12 cellular contexts compared by ENCODE assay signal in genomic region chr7:73885975-73886798, GRCh38. TPM values are rescaled to one million over a fixed set of nuclear protein-coding genes. Genes with fewer than 3 reads are reported as not detected.
A peak's percentile ranks its signal among the peaks of the same experiment; 100 is the strongest.
DNase-seq lines count a peak whose midpoint lies in the region; ATAC-seq and TF ChIP-seq lines count a peak whose summit lies in the region.
"Had no signal": no experiment of that assay in that cellular context is flagged by ENCODE, and none has a peak within 500 bp of the region (broad histone marks: within the 10 kb centered on the region; RNA-seq: fewer than 3 reads in every experiment).

No MANE protein-coding gene starts in this region.

- intact Hi-C loops in breast epithelium (cut with DNase I; ENCODE audit: low total_unique reads) (no loop called here), MCF 10A (cut with micrococcal nuclease) (no loop called here)

- H3K27me3 Mint-ChIP-seq in MCF 10A (ENCODE audit: insufficient read depth, unreplicated experiment) (no peaks in the 10 kb centered on the region), neural crest cell (ENCODE audit: low read depth) (no peaks in the 10 kb centered on the region)
- H3K27me3 Mint-ChIP-seq in effector memory CD8-positive, alpha-beta T cell = peaks cover 18 to 49% of the 10 kb centered on the region in 2 donors

- H3K27me3 ChIP-seq in breast epithelium (no peaks in the 10 kb centered on the region), gastroesophageal sphincter (no peaks in the 10 kb centered on the region)

- no peaks in the 10 kb centered on the region for H3K36me3 ChIP-seq in breast epithelium
- H3K36me3 ChIP-seq in gastroesophageal sphincter = no peaks in the 10 kb centered on the region

- H3K4me1 Mint-ChIP-seq in MCF 10A (ENCODE audit: insufficient read depth, unreplicated experiment) (no peaks in the 10 kb centered on the region), neural crest cell (peaks cover 13% of the 10 kb centered on the region)
- no peaks in the 10 kb centered on the region for H3K4me1 Mint-ChIP-seq in effector memory CD8-positive, alpha-beta T cell (ENCODE audit: low read depth in 2 of 2)
- H3K4me1 Mint-ChIP-seq: activated naive CD4-positive, alpha-beta T cell treated with anti-CD3 and anti-CD28 coated beads, Interleukin-2, amount 50 U/mL, for 24 hours; immature natural killer cell had no signal

- H3K36me3 Mint-ChIP-seq in MCF 10A (ENCODE audit: insufficient read depth, unreplicated experiment) (no peaks in the 10 kb centered on the region), neural crest cell (ENCODE audit: low read depth) (no peaks in the 10 kb centered on the region)
- H3K36me3 Mint-ChIP-seq in effector memory CD8-positive, alpha-beta T cell (ENCODE audit: insufficient read depth) = peaks cover 5% of the 10 kb centered on the region
- H3K36me3 Mint-ChIP-seq: activated naive CD4-positive, alpha-beta T cell treated with anti-CD3 and anti-CD28 coated beads, Interleukin-2, amount 50 U/mL, for 24 hours; immature natural killer cell had no signal

- CTCF ChIA-PET in MCF 10A (lab: Yijun Ruan, JAX) = interaction anchor here (0.6 to 1.2 kb wide), 4 partner anchors 23 to 279 kb away, joined by 3 read pairs; no protein-coding TSS in a partner anchor

- POLR2A ChIA-PET in MCF 10A (lab: Yijun Ruan, JAX) = interaction anchor here (0.7 kb wide), 1 partner anchor 20 kb away, joined by 3 read pairs; no protein-coding TSS in a partner anchor

- H3K9me3 ChIP-seq in breast epithelium (no peaks in the 10 kb centered on the region), gastroesophageal sphincter (no peaks in the 10 kb centered on the region)

- TF ChIP-seq CTCF in breast epithelium (IDR thresholded peaks at IDR 0.05) = no peak
- TF ChIP-seq CTCF in MCF 10A (IDR thresholded peaks at IDR 0.05; ENCODE audit: unreplicated experiment) = no peak
- TF ChIP-seq CTCF in gastroesophageal sphincter (IDR thresholded peaks at IDR 0.05) = no peak
- no peak for TF ChIP-seq CTCF in neural crest cell (conservative IDR thresholded peaks at IDR 0.05)

- no peak for TF ChIP-seq EP300 in gastroesophageal sphincter (IDR thresholded peaks at IDR 0.05)

- H3K9me3 Mint-ChIP-seq in MCF 10A (ENCODE audit: unreplicated experiment) (no peaks in the 10 kb centered on the region), neural crest cell (no peaks in the 10 kb centered on the region)
- no peaks in the 10 kb centered on the region for H3K9me3 Mint-ChIP-seq in effector memory CD8-positive, alpha-beta T cell
- H3K9me3 Mint-ChIP-seq: activated naive CD4-positive, alpha-beta T cell treated with anti-CD3 and anti-CD28 coated beads, Interleukin-2, amount 50 U/mL, for 24 hours; immature natural killer cell had no signal

- 50 to 61% methylated on average over 5 to 6 of the region's 25 CpGs for WGBS in gastroesophageal sphincter (ENCODE audit: low coverage in 1 of 2), 2 donors

- H3K27ac Mint-ChIP-seq in MCF 10A (ENCODE audit: low read depth, unreplicated experiment) (no peak overlapping the region), neural crest cell (ENCODE audit: unreplicated experiment) (peak overlapping the region; percentile 57)
- no peak overlapping the region for H3K27ac Mint-ChIP-seq in effector memory CD8-positive, alpha-beta T cell
- H3K27ac Mint-ChIP-seq: activated naive CD4-positive, alpha-beta T cell treated with anti-CD3 and anti-CD28 coated beads, Interleukin-2, amount 50 U/mL, for 24 hours; immature natural killer cell had no signal

- TF ChIP-seq POLR2A in breast epithelium (IDR thresholded peaks at IDR 0.05) (no peak), gastroesophageal sphincter (IDR thresholded peaks at IDR 0.05) (peak in 1 of 2 donors; percentile 6)

- peaks cover 13% of the 10 kb centered on the region in 2 donors for H3K4me1 ChIP-seq in breast epithelium
- H3K4me1 ChIP-seq in gastroesophageal sphincter = peaks cover 0 to 40% (median 21%) of the 10 kb centered on the region in 3 donors

- H3K4me3 Mint-ChIP-seq in MCF 10A (ENCODE audit: unreplicated experiment) (no peak overlapping the region), neural crest cell (no peak overlapping the region)
- H3K4me3 Mint-ChIP-seq in effector memory CD8-positive, alpha-beta T cell = no peak overlapping the region
- H3K4me3 Mint-ChIP-seq: activated naive CD4-positive, alpha-beta T cell treated with anti-CD3 and anti-CD28 coated beads, Interleukin-2, amount 50 U/mL, for 24 hours; immature natural killer cell had no signal

- H3K27ac ChIP-seq in breast epithelium (peak overlapping the region; percentile 82 to 91), gastroesophageal sphincter (peak overlapping the region; percentile 5 to 86 (median 84))
- H3K27ac ChIP-seq: 22Rv1 had no signal

- DNase-seq in breast epithelium (ENCODE audit: low spot score in 2 of 2) (peak in 1 of 2 donors; percentile 70), MCF 10A (ENCODE audit: unreplicated experiment) (no peak), neural crest cell (ENCODE audit: low read depth, low spot score) (no peak), DMS53 treated with DMSO at 0.1 percent for 48 hours (lab: John Stamatoyannopoulos, UW; ENCODE audit: unreplicated experiment) (no peak), mesenteric fat pad (ENCODE audit: low spot score) (no peak)
- DNase-seq in NK-92 treated with Interleukin-12 subunit alpha and Interleukin-12 subunit beta, amount 100 ng/mL, for 24 hours (lab: John Stamatoyannopoulos, UW) = no peak
- DNase-seq in effector memory CD8-positive, alpha-beta T cell = no peak
- DNase-seq: immature natural killer cell had no signal

- ATAC-seq in gastroesophageal sphincter = peak; percentile 88
- ATAC-seq in effector memory CD8-positive, alpha-beta T cell (replicated peaks) = no peak

- H3K4me3 ChIP-seq in breast epithelium = peak overlapping the region in 1 of 3 donors; percentile 51
- H3K4me3 ChIP-seq in gastroesophageal sphincter = peak overlapping the region in 1 of 2 donors; percentile 16

- BruUV-seq in MCF 10A (replicated peaks; lab: Mats Ljungman, UMichigan) = no TSS peak

RNA-seq across cellular contexts. Expression of gene TMEM270, which starts 25.2 kb away (rescaled TPM):
- not detected for total RNA-seq in breast epithelium
- not detected in 2 replicates for total RNA-seq in MCF 10A (2022)
- not detected for total RNA-seq in gastroesophageal sphincter
- total RNA-seq in neural crest cell = not detected in 2 replicates
- total RNA-seq in mesenteric fat pad = not detected
- total RNA-seq: T-helper 2 cell treated with Interferon-gamma antibody and Interleukin-4, amounts not matched to agents 100 ng/mL and 5 ng/mL, for 36 hours had no signal

RNA-seq across cellular contexts. Expression of gene METTL27, which starts 43.9 kb away (rescaled TPM):
- total RNA-seq in breast epithelium (10 to 100 TPM in 1 of 3 donors, 1 to 10 TPM in 2; 1.6 to 10.6 (median 7.0) TPM), MCF 10A (2022) (4.4 and 7.3 TPM in 2 replicates), gastroesophageal sphincter (1 to 10 TPM in 3 of 4 donors, under 1 TPM in 1; 0.93 to 7.8 (median 3.5) TPM), neural crest cell (1.7 and 2.3 TPM in 2 replicates), mesenteric fat pad (1.7 TPM)

RNA-seq across cellular contexts. Expression of gene CLDN4, which starts 55.4 kb away (rescaled TPM):
- 100 to 1,000 TPM in 2 of 3 donors, 1 to 10 TPM in 1; 3.8 to 379 (median 143) TPM for total RNA-seq in breast epithelium
- 0.22 and 0.28 TPM in 2 replicates for total RNA-seq in MCF 10A (2022)
- 10 to 100 TPM in 1 of 4 donors, under 1 TPM in 3; 0.54 to 16.8 (median 0.79) TPM for total RNA-seq in gastroesophageal sphincter
- total RNA-seq in neural crest cell = 0.34 and 0.47 TPM in 2 replicates
- total RNA-seq in mesenteric fat pad = 0.71 TPM
- total RNA-seq: T-helper 2 cell treated with Interferon-gamma antibody and Interleukin-4, amounts not matched to agents 100 ng/mL and 5 ng/mL, for 36 hours had no signal
